21 cellular contexts compared by ENCODE assay signal in the genomic region with DNA sequence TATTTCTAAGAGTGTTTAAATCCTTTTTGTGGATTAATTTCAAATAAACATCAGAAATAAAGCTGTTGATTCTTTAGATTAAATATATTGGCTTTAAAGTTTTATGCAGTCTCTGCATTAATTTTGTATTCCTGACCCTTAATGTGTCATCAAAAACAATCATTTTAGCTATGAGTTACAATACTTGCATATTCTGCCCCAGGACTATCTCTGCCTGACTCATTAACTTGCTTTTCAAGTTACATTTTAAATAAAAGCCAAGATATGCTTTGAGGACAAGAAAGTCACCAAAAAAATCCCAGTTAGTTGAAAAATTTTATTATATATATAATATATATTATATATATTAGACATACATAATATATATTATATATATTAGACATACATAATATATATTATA.
"Had no signal": no experiment of that assay in that cellular context is flagged by ENCODE, and none has a peak within 500 bp of the region (broad histone marks: within the 10 kb centered on the region; RNA-seq: fewer than 3 reads in every experiment).

No MANE protein-coding gene starts in this region.

- H3K9me2 ChIP-seq: SK-N-SH had no signal

- H3K27ac ChIP-seq: RWPE1 had no signal

- H3K9ac ChIP-seq: SK-N-SH had no signal

- H3K9me3 ChIP-seq: SK-N-SH had no signal

- DNase-seq: IMR-90, Kasumi-1, KG1, MM.1S, NCI-H1092, NCI-H1105 treated with DMSO at 0.1 percent for 48 hours, NCI-H1417 treated with DMSO at 0.1 percent for 48 hours, NCI-H1694 treated with DMSO at 0.1 percent for 48 hours, NCI-H1930, NCI-H2081, NCI-H2107, NCI-H2227 treated with DMSO at 0.1 percent for 48 hours, NCI-H446, NCI-H510A, NCI-H524 treated with DMSO at 0.1 percent for 48 hours, NCI-H774, SHP77, SK-N-SH had no signal

- FAIRE-seq: HepG2 had no signal

- ATAC-seq: HepG2, Panc1 had no signal

- H3K4me2 ChIP-seq: SK-N-SH had no signal
